In genomic region chr7:137081694-137082093, GRCh38 we compare ENCODE assay signal across 11 cellular contexts.
DNase-seq lines count a peak whose midpoint lies in the region; ATAC-seq and TF ChIP-seq lines count a peak whose summit lies in the region.
"Had no signal": no experiment of that assay in that cellular context is flagged by ENCODE, and none has a peak within 500 bp of the region (broad histone marks: within the 10 kb centered on the region; RNA-seq: fewer than 3 reads in every experiment).

No MANE protein-coding gene starts in this region.

- peak; percentile 38 for ATAC-seq in mucosa of descending colon
- ATAC-seq in HG02759 (IDR thresholded peaks at IDR 0.05; ENCODE audit: unreplicated experiment), result no peak
- ATAC-seq in GM18498 (IDR thresholded peaks at IDR 0.05; ENCODE audit: unreplicated experiment), result no peak

- H3K36me3 ChIP-seq in mucosa of descending colon (ENCODE audit: low read depth), result no peaks in the 10 kb centered on the region

- intact Hi-C loops in mucosa of descending colon (cut with DNase I, micrococcal nuclease), result no loop called here

- DNase-seq in A172 (ENCODE audit: low spot score), result peak; percentile 49
- peak; percentile 97 for DNase-seq in LHCN-M2 (ENCODE audit: low read depth)
- peak; percentile 2 for DNase-seq in epithelial cell of proximal tubule (ENCODE audit: low read depth)
- DNase-seq in mucosa of descending colon, result peak in 2 of 3 donors; percentile 17 to 31
- no peak for DNase-seq in NCI-H748 (lab: John Stamatoyannopoulos, UW; ENCODE audit: unreplicated experiment)
- no peak for DNase-seq in activated CD8-positive, alpha-beta memory T cell treated with anti-CD3 and anti-CD28 coated beads, Interleukin-2, amount 50 U/mL, for 4 hours
- DNase-seq: ACHN; activated CD4-positive, alpha-beta T cell treated with anti-CD3 and anti-CD28 coated beads for 48 hours; MV-4-11 had no signal

- no peaks in the 10 kb centered on the region for H3K9me3 ChIP-seq in mucosa of descending colon

- H3K4me3 ChIP-seq in epithelial cell of proximal tubule (ENCODE audit: low read depth, low read length) (no peak overlapping the region), mucosa of descending colon (no peak overlapping the region)

- H3K4me1 ChIP-seq in mucosa of descending colon (ENCODE audit: low read depth), result no peaks in the 10 kb centered on the region

- TF ChIP-seq CTCF in epithelial cell of proximal tubule (conservative IDR thresholded peaks at IDR 0.05; ENCODE audit: low read depth, low read length) (no peak), mucosa of descending colon (IDR thresholded peaks at IDR 0.05) (no peak)

Comparison
In these comparisons a context has a peak if more than half of its experiments do, and no peak if none do; other contexts are left out.
1. DNase-seq: peak in A172 (single experiment), LHCN-M2 (single experiment), epithelial cell of proximal tubule (single experiment) and mucosa of descending colon (2 of 3); none in NCI-H748 (single experiment) and activated CD8-positive, alpha-beta memory T cell treated with anti-CD3 and anti-CD28 coated beads, Interleukin-2, amount 50 U/mL, for 4 hours (single experiment).